In genomic region chr9:79639354-79639753, GRCh38 we compare ENCODE assay signal across 22 cellular contexts.
DNase-seq lines count a peak whose midpoint lies in the region; ATAC-seq and TF ChIP-seq lines count a peak whose summit lies in the region.
"Had no signal": no experiment of that assay in that cellular context is flagged by ENCODE, and none has a peak within 500 bp of the region (broad histone marks: within the 10 kb centered on the region; RNA-seq: fewer than 3 reads in every experiment).

No MANE protein-coding gene starts in this region.

- peaks cover 31% of the 10 kb centered on the region for H3K36me3 Mint-ChIP-seq in activated T-helper 17 cell treated with anti-CD3 and anti-CD28 coated beads, Interleukin-2, amount 50 U/mL, for 72 hours (ENCODE audit: low read depth)
- peaks cover 7% of the 10 kb centered on the region for H3K36me3 Mint-ChIP-seq in endothelial cell (ENCODE audit: low read depth, unreplicated experiment)

- intact Hi-C loops in Right ventricle myocardium superior (cut with DNase I): no loop called here

- no peaks in the 10 kb centered on the region for H3K27me3 Mint-ChIP-seq in activated T-helper 17 cell treated with anti-CD3 and anti-CD28 coated beads, Interleukin-2, amount 50 U/mL, for 72 hours
- peaks cover 4% of the 10 kb centered on the region for H3K27me3 Mint-ChIP-seq in endothelial cell (ENCODE audit: unreplicated experiment)
- H3K27me3 Mint-ChIP-seq: B cell; stimulated activated naive CD8-positive, alpha-beta T cell treated with anti-CD3 and anti-CD28 coated beads, Interleukin-15, Interleukin-2, amounts not matched to agents 100 ng/mL and 50 ng/mL, for 24 hours; T-helper 17 cell had no signal

- peak overlapping the region; percentile 26 for H3K4me3 Mint-ChIP-seq in activated T-helper 17 cell treated with anti-CD3 and anti-CD28 coated beads, Interleukin-2, amount 50 U/mL, for 72 hours
- no peak overlapping the region for H3K4me3 Mint-ChIP-seq in endothelial cell (ENCODE audit: unreplicated experiment)
- H3K4me3 Mint-ChIP-seq: B cell; brain; neural crest cell; stimulated activated naive CD8-positive, alpha-beta T cell treated with anti-CD3 and anti-CD28 coated beads, Interleukin-15, Interleukin-2, amounts not matched to agents 100 ng/mL and 50 ng/mL, for 24 hours had no signal

- TF ChIP-seq CTCF in endothelial cell (IDR thresholded peaks at IDR 0.05; ENCODE audit: unreplicated experiment): no peak

- peaks cover 43% of the 10 kb centered on the region for H3K4me1 Mint-ChIP-seq in activated T-helper 17 cell treated with anti-CD3 and anti-CD28 coated beads, Interleukin-2, amount 50 U/mL, for 72 hours
- H3K4me1 Mint-ChIP-seq in endothelial cell (ENCODE audit: unreplicated experiment): peaks cover 7% of the 10 kb centered on the region

- H3K27ac Mint-ChIP-seq in activated T-helper 17 cell treated with anti-CD3 and anti-CD28 coated beads, Interleukin-2, amount 50 U/mL, for 72 hours: peak overlapping the region; percentile 11
- no peak overlapping the region for H3K27ac Mint-ChIP-seq in endothelial cell (ENCODE audit: unreplicated experiment)
- H3K27ac Mint-ChIP-seq: B cell; brain; stimulated activated naive CD8-positive, alpha-beta T cell treated with anti-CD3 and anti-CD28 coated beads, Interleukin-15, Interleukin-2, amounts not matched to agents 100 ng/mL and 50 ng/mL, for 24 hours; T-helper 17 cell had no signal

- H3K9me3 Mint-ChIP-seq in activated T-helper 17 cell treated with anti-CD3 and anti-CD28 coated beads, Interleukin-2, amount 50 U/mL, for 72 hours: peaks cover 9% of the 10 kb centered on the region
- no peaks in the 10 kb centered on the region for H3K9me3 Mint-ChIP-seq in endothelial cell (ENCODE audit: unreplicated experiment)

- peak; percentile 49 for DNase-seq in EL
- peak; percentile 42 for DNase-seq in LHCN-M2 (ENCODE audit: low read depth)
- DNase-seq in kidney tubule cell (ENCODE audit: low spot score): peak; percentile 37
- DNase-seq in endothelial cell (ENCODE audit: low spot score): no peak
- no peak for DNase-seq in Right ventricle myocardium superior
- DNase-seq: ACHN; activated CD4-positive, alpha-beta T cell treated with anti-CD3 and anti-CD28 coated beads, Interleukin-2, amount 50 U/mL, for 48 hours; activated naive CD4-positive, alpha-beta T cell treated with Interleukin-2 at 50 U/mL for 16 hours; adrenal gland; left ventricle myocardium inferior; mesendoderm; NCI-H146; ovary; stimulated activated CD4-positive, alpha-beta T cell treated with anti-CD3 and anti-CD28 coated beads, Interleukin-1b, Interleukin-23, amount 100 ng/mL, for 48 hours; T-helper 17 cell had no signal

- ATAC-seq in activated T-helper 17 cell treated with anti-CD3 and anti-CD28 coated beads, Interleukin-2, amount 50 U/mL, for 72 hours (replicated peaks): peak; percentile 46
- ATAC-seq in GM19035 (IDR thresholded peaks at IDR 0.05; ENCODE audit: unreplicated experiment) (no peak), Right ventricle myocardium superior (ENCODE audit: poor library complexity) (no peak)
- ATAC-seq: HCT116 had no signal

Comparison
In these comparisons a context has a peak if more than half of its experiments do, and no peak if none do; other contexts are left out.
1. DNase-seq: peak in EL (single experiment), LHCN-M2 (single experiment) and kidney tubule cell (single experiment); none in endothelial cell (single experiment) and Right ventricle myocardium superior (single experiment).